Comparison of ENCODE assay signal across 5 cellular contexts in the genomic region with DNA sequence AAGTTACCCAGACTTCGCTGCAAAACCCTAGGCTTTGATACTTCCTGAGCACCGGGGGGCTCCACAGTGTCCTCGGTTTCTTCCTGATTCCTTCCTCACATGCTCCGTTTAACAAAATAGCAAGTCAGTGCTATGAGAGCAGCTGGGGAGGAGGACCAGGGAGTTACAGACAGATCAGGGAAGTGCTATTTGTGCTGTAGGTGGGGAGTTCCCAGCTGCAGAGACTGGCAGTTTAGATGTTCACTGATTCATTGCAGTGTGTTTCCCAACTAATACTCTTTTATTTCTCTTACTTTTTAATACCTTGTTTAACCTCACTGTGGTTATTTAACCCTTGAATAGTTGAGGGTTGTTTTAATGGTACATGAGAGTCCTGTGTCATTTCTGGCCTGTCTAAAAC.
DNase-seq lines count a peak whose midpoint lies in the region; ATAC-seq lines count a peak whose summit lies in the region.
"Not testable (repeated sequence)": the region's sequence is repeated elsewhere in the genome, so short reads cannot be mapped to it uniquely, and the experiment has no call there.

No MANE protein-coding gene starts in this region.

- ATAC-seq in GM18502 (IDR thresholded peaks at IDR 0.05; ENCODE audit: poor library complexity, unreplicated experiment) (peak; percentile 60), GM19463 (IDR thresholded peaks at IDR 0.05; ENCODE audit: unreplicated experiment) (peak; percentile 57), HG03159 (IDR thresholded peaks at IDR 0.05; ENCODE audit: unreplicated experiment) (peak; percentile 52)
- peak; percentile 42 for ATAC-seq in activated naive CD8-positive, alpha-beta T cell treated with anti-CD3 and anti-CD28 coated beads, Interleukin-2, amount 50 U/mL, for 24 hours
- ATAC-seq in stimulated activated naive B cell treated with anti-CD40 and anti-IgM and Interleukin-4, amounts not matched to agents 10 μg/mL and 1 μg/mL and 100 μg/mL, for 72 hours (replicated peaks): peak; percentile 78 to 84

- not testable (repeated sequence) for H3K36me3 Mint-ChIP-seq in activated naive CD8-positive, alpha-beta T cell treated with anti-CD3 and anti-CD28 coated beads, Interleukin-2, amount 50 U/mL, for 24 hours (ENCODE audit: low read depth); stimulated activated naive B cell treated with anti-CD40 and anti-IgM and Interleukin-4, amounts not matched to agents 10 μg/mL and 1 μg/mL and 100 μg/mL, for 72 hours

- not testable (repeated sequence) for H3K4me3 Mint-ChIP-seq in activated naive CD8-positive, alpha-beta T cell treated with anti-CD3 and anti-CD28 coated beads, Interleukin-2, amount 50 U/mL, for 24 hours; stimulated activated naive B cell treated with anti-CD40 and anti-IgM and Interleukin-4, amounts not matched to agents 10 μg/mL and 1 μg/mL and 100 μg/mL, for 72 hours

- H3K27ac Mint-ChIP-seq in activated naive CD8-positive, alpha-beta T cell treated with anti-CD3 and anti-CD28 coated beads, Interleukin-2, amount 50 U/mL, for 24 hours; stimulated activated naive B cell treated with anti-CD40 and anti-IgM and Interleukin-4, amounts not matched to agents 10 μg/mL and 1 μg/mL and 100 μg/mL, for 72 hours: not testable (repeated sequence)

- H3K4me1 Mint-ChIP-seq in activated naive CD8-positive, alpha-beta T cell treated with anti-CD3 and anti-CD28 coated beads, Interleukin-2, amount 50 U/mL, for 24 hours; stimulated activated naive B cell treated with anti-CD40 and anti-IgM and Interleukin-4, amounts not matched to agents 10 μg/mL and 1 μg/mL and 100 μg/mL, for 72 hours: not testable (repeated sequence)

- not testable (repeated sequence) for DNase-seq in activated naive CD8-positive, alpha-beta T cell treated with anti-CD3 and anti-CD28 coated beads, Interleukin-2, amount 50 U/mL, for 24 hours; stimulated activated naive B cell treated with anti-CD40 and anti-IgM and Interleukin-4, amounts not matched to agents 10 μg/mL and 1 μg/mL and 100 μg/mL, for 72 hours

- H3K27me3 Mint-ChIP-seq in activated naive CD8-positive, alpha-beta T cell treated with anti-CD3 and anti-CD28 coated beads, Interleukin-2, amount 50 U/mL, for 24 hours; stimulated activated naive B cell treated with anti-CD40 and anti-IgM and Interleukin-4, amounts not matched to agents 10 μg/mL and 1 μg/mL and 100 μg/mL, for 72 hours: not testable (repeated sequence)

- H3K9me3 Mint-ChIP-seq in activated naive CD8-positive, alpha-beta T cell treated with anti-CD3 and anti-CD28 coated beads, Interleukin-2, amount 50 U/mL, for 24 hours; stimulated activated naive B cell treated with anti-CD40 and anti-IgM and Interleukin-4, amounts not matched to agents 10 μg/mL and 1 μg/mL and 100 μg/mL, for 72 hours: not testable (repeated sequence)
